ENCODE assay signal across 8 cellular contexts in the genomic region with DNA sequence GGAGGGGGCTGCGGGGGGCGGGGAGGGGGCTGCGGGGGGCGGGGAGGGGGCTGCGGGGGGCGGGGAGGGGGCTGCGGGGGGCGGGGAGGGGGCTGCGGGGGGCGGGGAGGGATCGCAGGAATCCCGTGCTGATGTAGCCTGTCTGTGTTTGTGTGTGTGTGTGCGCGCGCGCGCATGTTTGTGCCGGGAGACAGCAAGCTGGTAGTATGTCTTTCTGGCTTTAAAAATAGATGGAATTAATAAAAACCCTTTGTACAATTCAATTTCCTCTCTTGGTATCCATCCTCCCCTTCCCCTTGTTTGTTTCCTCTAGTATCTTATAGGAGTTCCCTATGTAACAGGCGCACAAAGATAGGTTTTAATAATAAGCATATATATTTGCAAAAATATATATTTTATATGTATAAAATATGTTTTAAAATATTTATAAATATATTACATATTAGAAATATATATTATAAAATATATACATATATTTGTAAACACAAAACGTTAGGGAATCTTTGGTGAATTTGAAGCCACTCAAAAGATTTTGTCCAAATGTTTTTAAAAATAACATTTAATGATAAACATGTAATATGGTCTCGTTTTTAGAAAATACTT. TPM values are rescaled to one million over a fixed set of nuclear protein-coding genes. Genes with fewer than 3 reads are reported as not detected.
DNase-seq lines count a peak whose midpoint lies in the region; ATAC-seq and TF ChIP-seq lines count a peak whose summit lies in the region.

No MANE protein-coding gene starts in this region.

- ATAC-seq in HG03097 (IDR thresholded peaks at IDR 0.05; ENCODE audit: low FRiP score, unreplicated experiment): no peak
- ATAC-seq in HG02763 (IDR thresholded peaks at IDR 0.05; ENCODE audit: unreplicated experiment): no peak
- no peak for ATAC-seq in foreskin keratinocyte

- H3K23ac ChIP-seq in mesendoderm (ENCODE audit: low read length): no peak overlapping the region

- H4K8ac ChIP-seq in mesendoderm (ENCODE audit: low read depth, low read length): no peak overlapping the region

- peak overlapping the region; percentile 42 for H3K56ac ChIP-seq in mesendoderm (ENCODE audit: low read length)

- no peaks in the 10 kb centered on the region for H3K79me2 ChIP-seq in mesendoderm (ENCODE audit: control insufficient read depth, insufficient read depth, low read length)

- TF ChIP-seq CTCF in AG04449 (IDR thresholded peaks at IDR 0.05; ENCODE audit: insufficient read depth, low read length, missing control alignments) (no peak), NB4 (IDR thresholded peaks at IDR 0.05; ENCODE audit: low read depth, low read length) (no peak), dorsolateral prefrontal cortex (IDR thresholded peaks at IDR 0.05 in 54 of 56, conservative IDR thresholded peaks at IDR 0.05 in 2 of 56; ENCODE audit: low read depth in 1 of 56, partially characterized antibody in 56 of 56) (no peak), foreskin keratinocyte (conservative IDR thresholded peaks at IDR 0.05) (no peak)

- no peak overlapping the region for H2BK5ac ChIP-seq in mesendoderm (ENCODE audit: low read length)

- POLR2A ChIA-PET in AG04449 (lab: Yijun Ruan, JAX): interaction anchor here (0.9 to 1.9 kb wide), 2 partner anchors 10 to 21 kb away, joined by 3 to 8 read pairs; no protein-coding TSS in a partner anchor

- no peaks in the 10 kb centered on the region for H3K79me1 ChIP-seq in mesendoderm (ENCODE audit: low read length)

- DNase-seq in AG04449 (ENCODE audit: low read depth, low spot score): no peak
- peak; percentile 16 for DNase-seq in NB4 (ENCODE audit: low read depth)
- DNase-seq in dorsolateral prefrontal cortex: no peak
- no peak for DNase-seq in mesendoderm
- no peak for DNase-seq in HT-29 (ENCODE audit: low spot score)
- no peak for DNase-seq in foreskin keratinocyte

- no peak overlapping the region for H2BK120ac ChIP-seq in mesendoderm (ENCODE audit: low read depth, low read length)

- no CpG with 5 or more reads among the region's 21 CpGs for WGBS in mesendoderm (ENCODE audit: extremely low coverage, insufficient coverage, low lambda C conversion rate)

- H3K27ac ChIP-seq in dorsolateral prefrontal cortex: peak overlapping the region in 7 of 59 donors; percentile 7 to 56 (median 43)
- no peak overlapping the region for H3K27ac ChIP-seq in mesendoderm (ENCODE audit: low read depth, low read length)
- no peak overlapping the region for H3K27ac ChIP-seq in foreskin keratinocyte

- H3K27me3 ChIP-seq in dorsolateral prefrontal cortex (peaks cover 0 to 30% (median 6%) of the 10 kb centered on the region in 45 donors), mesendoderm (ENCODE audit: insufficient read depth, low read length, poor library complexity) (no peaks in the 10 kb centered on the region), foreskin keratinocyte (no peaks in the 10 kb centered on the region)

- CTCF ChIA-PET in AG04449 (lab: Yijun Ruan, JAX): interaction anchor here (1.4 kb wide), 1 partner anchor 20 kb away, joined by 4 read pairs; no protein-coding TSS in a partner anchor

- H3K18ac ChIP-seq in mesendoderm (ENCODE audit: low read length): no peak overlapping the region

- H3K4me3 ChIP-seq in AG04449 (ENCODE audit: low read depth, low read length): peak overlapping the region; percentile 71
- no peak overlapping the region for H3K4me3 ChIP-seq in NB4 (ENCODE audit: low read depth, low read length)
- H3K4me3 ChIP-seq in dorsolateral prefrontal cortex: peak overlapping the region in 54 of 59 donors; percentile 16 to 76 (median 57)
- no peak overlapping the region for H3K4me3 ChIP-seq in mesendoderm (ENCODE audit: low read length)

- no peak overlapping the region for H2AK5ac ChIP-seq in mesendoderm (ENCODE audit: low read length)

- H3K4me1 ChIP-seq in mesendoderm (ENCODE audit: control insufficient read depth, low read depth, low read length) (peaks cover 3% of the 10 kb centered on the region), foreskin keratinocyte (peaks cover 9% of the 10 kb centered on the region)

- no peak overlapping the region for H3K4me2 ChIP-seq in mesendoderm (ENCODE audit: low read length)

- H3K9ac ChIP-seq in mesendoderm (ENCODE audit: low read length): peak overlapping the region; percentile 19

- no peaks in the 10 kb centered on the region for H3K36me3 ChIP-seq in mesendoderm (ENCODE audit: control insufficient read depth, insufficient read depth, low read length)

- H4K5ac ChIP-seq in mesendoderm (ENCODE audit: low read length): no peak overlapping the region

- intact Hi-C loops in dorsolateral prefrontal cortex (cut with DNase I): loop anchor here in 1 of 2 donors (5.0 kb wide), 1 partner anchor 197 kb away; no protein-coding TSS in a partner anchor

- TF ChIP-seq POLR2A in NB4 (IDR thresholded peaks at IDR 0.05; ENCODE audit: extremely low read depth, insufficient read length): no peak

- no peak overlapping the region for H2BK15ac ChIP-seq in mesendoderm (replicated peaks; ENCODE audit: low read depth)

- peak overlapping the region; percentile 57 for H3K4ac ChIP-seq in mesendoderm (ENCODE audit: low read depth, low read length)

RNA-seq across cellular contexts. Expression of a gene that starts 0.8 kb away (rescaled TPM):
- total RNA-seq in dorsolateral prefrontal cortex (10 to 100 TPM in 119 of 120 experiments, 1 to 10 TPM in 1; 7.6 to 37.1 (median 18.6) TPM), foreskin keratinocyte (0.99 and 1.4 TPM in 2 replicates)
- polyA plus RNA-seq in mesendoderm (2013, experiment 1 of 2): 0.69 TPM
- polyA plus RNA-seq in mesendoderm (2013, experiment 2 of 2): 0.52 TPM
- total RNA-seq in HT-29 (2014; rRNA removed; shearing (Covaris generic)): 0.50 and 1.0 TPM in 2 replicates
- polyA plus RNA-seq in foreskin keratinocyte: 0.45 and 0.71 TPM in 2 replicates

Comparison
In these comparisons a context has a peak if more than half of its experiments do, and no peak if none do; other contexts are left out.
1. H3K4me3 ChIP-seq: peak in AG04449 (single experiment) and dorsolateral prefrontal cortex (54 of 59); none in NB4 (single experiment) and mesendoderm (single experiment).